ENCODE assay signal across 17 cellular contexts in the genomic region with DNA sequence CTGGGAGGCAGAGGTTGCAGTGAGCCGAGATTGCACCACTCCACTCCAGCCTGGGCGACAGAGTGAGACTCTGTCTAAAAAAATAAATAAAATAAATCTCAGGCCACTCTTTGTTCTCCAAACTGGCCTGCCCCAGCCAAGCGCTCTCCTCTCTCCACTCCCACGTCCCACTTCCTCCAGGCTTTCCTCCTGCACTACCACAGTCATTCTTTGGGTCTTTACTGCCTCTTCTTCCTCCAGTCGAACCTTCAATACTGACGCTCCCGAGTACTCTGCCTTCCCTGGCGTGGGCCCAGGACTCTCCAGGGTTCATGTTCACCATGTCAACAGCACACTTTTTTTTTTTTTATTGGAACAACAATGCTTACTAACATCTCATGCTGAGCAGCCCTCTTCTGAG. TPM values are rescaled to one million over a fixed set of nuclear protein-coding genes. Genes with fewer than 3 reads are reported as not detected.
A peak's percentile ranks its signal among the peaks of the same experiment; 100 is the strongest.
DNase-seq lines count a peak whose midpoint lies in the region; ATAC-seq and TF ChIP-seq lines count a peak whose summit lies in the region.
"Had no signal": no experiment of that assay in that cellular context is flagged by ENCODE, and none has a peak within 500 bp of the region (broad histone marks: within the 10 kb centered on the region; RNA-seq: fewer than 3 reads in every experiment).

No MANE protein-coding gene starts in this region.

- H3K9me3 ChIP-seq in left ventricle myocardium inferior (replicated peaks): no peaks in the 10 kb centered on the region
- no peaks in the 10 kb centered on the region for H3K9me3 ChIP-seq in psoas muscle

- intact Hi-C loops in left ventricle myocardium inferior (cut with micrococcal nuclease): no loop called here
- intact Hi-C loops in psoas muscle (cut with DNase I): no loop called here

- H3K4me3 ChIP-seq in LNCaP clone FGC (ENCODE audit: low read depth, low read length) (no peak overlapping the region), left ventricle myocardium inferior (no peak overlapping the region), psoas muscle (peak overlapping the region; percentile 9)
- H3K4me3 ChIP-seq: K562 had no signal

- no peak for TF ChIP-seq CTCF in LNCaP clone FGC (IDR thresholded peaks at IDR 0.05; ENCODE audit: control insufficient read depth, extremely low read depth, insufficient read depth)
- TF ChIP-seq CTCF in left ventricle myocardium inferior (IDR thresholded peaks at IDR 0.05; ENCODE audit: borderline replicate concordance): no peak
- TF ChIP-seq CTCF in psoas muscle (IDR thresholded peaks at IDR 0.05): no peak

- H3K27me3 ChIP-seq in left ventricle myocardium inferior (ENCODE audit: low read depth) (no peaks in the 10 kb centered on the region), psoas muscle (ENCODE audit: insufficient read depth in 3 of 3, low read length in 2 of 3) (no peaks in the 10 kb centered on the region)

- peaks cover 3% of the 10 kb centered on the region for H3K36me3 Mint-ChIP-seq in activated naive CD8-positive, alpha-beta T cell treated with anti-CD3 and anti-CD28 coated beads for 36 hours

- H3K36me3 ChIP-seq in left ventricle myocardium inferior: no peaks in the 10 kb centered on the region
- no peaks in the 10 kb centered on the region for H3K36me3 ChIP-seq in psoas muscle (ENCODE audit: insufficient read depth in 1 of 2, low read depth in 1 of 2)

- peak; percentile 40 to 79 (median 68) for ATAC-seq in psoas muscle
- ATAC-seq in HG02885 (IDR thresholded peaks at IDR 0.05; ENCODE audit: poor library complexity, unreplicated experiment): no peak

- H3K27ac Mint-ChIP-seq in activated naive CD8-positive, alpha-beta T cell treated with anti-CD3 and anti-CD28 coated beads for 36 hours: no peak overlapping the region
- H3K27ac Mint-ChIP-seq: B cell, mesothelial cell of epicardium had no signal

- WGBS in psoas muscle, 3 donors: 42 to 68% (median 51%) methylated on average over 8 of the region's 8 CpGs

- no peak overlapping the region for H3K27ac ChIP-seq in left ventricle myocardium inferior (replicated peaks)
- no peak overlapping the region for H3K27ac ChIP-seq in psoas muscle

- peaks cover 11% of the 10 kb centered on the region for H3K4me1 Mint-ChIP-seq in activated naive CD8-positive, alpha-beta T cell treated with anti-CD3 and anti-CD28 coated beads for 36 hours

- no peaks in the 10 kb centered on the region for H3K9me3 Mint-ChIP-seq in activated naive CD8-positive, alpha-beta T cell treated with anti-CD3 and anti-CD28 coated beads for 36 hours

- H3K4me1 ChIP-seq in left ventricle myocardium inferior: peaks cover 48% of the 10 kb centered on the region
- H3K4me1 ChIP-seq in psoas muscle: peaks cover 37% of the 10 kb centered on the region

- H3K4me3 Mint-ChIP-seq in activated naive CD8-positive, alpha-beta T cell treated with anti-CD3 and anti-CD28 coated beads for 36 hours: no peak overlapping the region
- H3K4me3 Mint-ChIP-seq: B cell, mesothelial cell of epicardium had no signal

- no peaks in the 10 kb centered on the region for H3K27me3 Mint-ChIP-seq in activated naive CD8-positive, alpha-beta T cell treated with anti-CD3 and anti-CD28 coated beads for 36 hours
- H3K27me3 Mint-ChIP-seq: B cell had no signal

- DNase-seq in LNCaP clone FGC (ENCODE audit: low read depth) (peak; percentile 77), brain pericyte (ENCODE audit: low read depth, low spot score) (peak; percentile 51), left ventricle myocardium inferior (peak; percentile 70), psoas muscle (peak; percentile 68 to 81), germinal center (ENCODE audit: low spot score) (no peak), NCI-H1092 (lab: John Stamatoyannopoulos, UW) (no peak)
- no peak for DNase-seq in activated naive CD8-positive, alpha-beta T cell treated with anti-CD3 and anti-CD28 coated beads for 36 hours
- DNase-seq: DMS53; effector memory CD4-positive, alpha-beta T cell; NK-92 treated with Interleukin-12 subunit alpha and Interleukin-12 subunit beta, amount 100 ng/mL, for 24 hours; SHP77 treated with DMSO at 0.1 percent for 48 hours; stimulated activated CD4-positive, alpha-beta T cell treated with anti-CD3 and anti-CD28 coated beads, Interleukin-4, amount 100 ng/mL, for 24 hours; stimulated activated naive CD4-positive, alpha-beta T cell had no signal

RNA-seq across cellular contexts. Expression of gene RNF130, which starts 23.9 kb away (rescaled TPM):
- total RNA-seq in left ventricle myocardium inferior (45.9 TPM), psoas muscle (10 to 100 TPM; 34.1 to 41.1 (median 37.4) TPM)
- 10 to 100 TPM; 35.9 to 45.3 (median 37.2) TPM for polyA plus RNA-seq in psoas muscle
- 10 to 100 TPM in 1 of 2 experiments, 1 to 10 TPM in 1; 10.0 to 10.8 TPM for total RNA-seq in activated naive CD8-positive, alpha-beta T cell treated with anti-CD3 and anti-CD28 coated beads for 36 hours

Comparison
In these comparisons a context has a peak if more than half of its experiments do, and no peak if none do; other contexts are left out.
1. DNase-seq: peak in LNCaP clone FGC (single experiment), brain pericyte (single experiment), left ventricle myocardium inferior (single experiment) and psoas muscle (2 of 2); none in germinal center (single experiment), activated naive CD8-positive, alpha-beta T cell treated with anti-CD3 and anti-CD28 coated beads for 36 hours (single experiment) and NCI-H1092 (single experiment).